Comparison of ENCODE assay signal across 17 cellular contexts in the genomic region with DNA sequence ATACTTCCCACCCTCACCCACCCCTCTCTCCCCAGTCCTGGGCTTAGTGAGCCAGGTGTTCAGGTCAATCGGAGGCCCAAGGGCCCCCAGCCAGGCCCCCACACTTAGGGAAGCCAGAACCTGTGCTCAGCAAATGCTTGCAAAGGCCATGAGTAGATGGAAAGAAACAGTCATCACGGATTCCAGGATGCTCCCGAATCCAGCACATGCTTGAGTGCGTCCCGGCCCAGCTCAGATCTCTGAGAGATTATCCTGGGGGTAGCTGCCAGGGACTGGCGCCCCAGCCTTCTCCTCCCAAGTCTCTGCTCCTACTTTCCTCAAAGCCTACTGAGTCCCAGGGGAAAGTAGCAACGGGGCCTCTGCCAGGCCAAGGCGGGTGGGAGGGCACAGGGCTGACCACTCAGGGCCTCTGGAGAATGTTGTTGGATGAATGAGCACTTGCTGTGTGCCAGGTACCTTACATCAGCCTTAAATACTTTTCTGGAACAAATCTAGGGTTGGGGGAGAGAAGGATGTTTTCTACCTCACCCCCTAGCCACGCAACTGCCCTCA.
DNase-seq lines count a peak whose midpoint lies in the region; ATAC-seq and TF ChIP-seq lines count a peak whose summit lies in the region.
"Had no signal": no experiment of that assay in that cellular context is flagged by ENCODE, and none has a peak within 500 bp of the region (broad histone marks: within the 10 kb centered on the region; RNA-seq: fewer than 3 reads in every experiment).

No MANE protein-coding gene starts in this region.

- H3K27me3 ChIP-seq in H7 (ENCODE audit: control insufficient read depth, insufficient read depth, low read length) = no peaks in the 10 kb centered on the region
- H3K27me3 ChIP-seq in upper lobe of right lung = no peaks in the 10 kb centered on the region
- H3K27me3 ChIP-seq: BLaER1 treated with 17β-estradiol and CSF1 and Interleukin-3, amounts not matched to agents 10 nM and 100 nM; SJSA1 had no signal

- no peak overlapping the region for H3K27ac ChIP-seq in upper lobe of right lung
- H3K27ac ChIP-seq: BLaER1 treated with 17β-estradiol and CSF1 and Interleukin-3, amounts not matched to agents 10 nM and 100 nM; PC-9; SJSA1 had no signal

- no peaks in the 10 kb centered on the region for H3K36me3 ChIP-seq in H7 (replicated peaks; ENCODE audit: control insufficient read depth, insufficient read depth, low read length)
- no peaks in the 10 kb centered on the region for H3K36me3 ChIP-seq in upper lobe of right lung
- H3K36me3 ChIP-seq: BLaER1 treated with 17β-estradiol and CSF1 and Interleukin-3, amounts not matched to agents 10 nM and 100 nM; SJSA1 had no signal

- peaks cover 71% of the 10 kb centered on the region for H3K4me1 Mint-ChIP-seq in nephron
- H3K4me1 Mint-ChIP-seq: CD8-positive, alpha-beta memory T cell had no signal

- no peak overlapping the region for H3K4me3 ChIP-seq in H7 (ENCODE audit: insufficient read depth, low read depth, low read length)
- no peak overlapping the region for H3K4me3 ChIP-seq in fibroblast of mammary gland (ENCODE audit: control insufficient read depth, low read depth, low read length)
- H3K4me3 ChIP-seq in upper lobe of right lung = no peak overlapping the region
- H3K4me3 ChIP-seq: BLaER1 treated with 17β-estradiol and CSF1 and Interleukin-3, amounts not matched to agents 10 nM and 100 nM; PC-9; SJSA1 had no signal

- TF ChIP-seq CTCF in fibroblast of mammary gland (conservative IDR thresholded peaks at IDR 0.05; ENCODE audit: control insufficient read depth, insufficient read depth, low read depth, low read length) (no peak), nephron (IDR thresholded peaks at IDR 0.05; ENCODE audit: unreplicated experiment in 3 of 3) (no peak), upper lobe of right lung (IDR thresholded peaks at IDR 0.05) (no peak)

- no peak for ATAC-seq in upper lobe of right lung
- no peak for ATAC-seq in HG03095 (IDR thresholded peaks at IDR 0.05; ENCODE audit: unreplicated experiment)

- no peaks in the 10 kb centered on the region for H3K9me3 ChIP-seq in upper lobe of right lung
- H3K9me3 ChIP-seq: BLaER1 treated with 17β-estradiol and CSF1 and Interleukin-3, amounts not matched to agents 10 nM and 100 nM; SJSA1 had no signal

- H3K4me3 Mint-ChIP-seq in nephron = peak overlapping the region in 1 of 3 experiments; percentile 26
- H3K4me3 Mint-ChIP-seq: CD8-positive, alpha-beta memory T cell had no signal

- H3K36me3 Mint-ChIP-seq in nephron (ENCODE audit: low read depth) = no peaks in the 10 kb centered on the region
- H3K36me3 Mint-ChIP-seq: CD8-positive, alpha-beta memory T cell had no signal

- intact Hi-C loops in upper lobe of right lung (cut with DNase I) = no loop called here

- DNase-seq in H7 = peak; percentile 32
- peak; percentile 14 for DNase-seq in fibroblast of mammary gland (ENCODE audit: low read depth)
- DNase-seq in upper lobe of right lung = peak; percentile 51
- DNase-seq in NCI-H1930 (lab: John Stamatoyannopoulos, UW) = no peak
- no peak for DNase-seq in nucleus accumbens (lab: John Stamatoyannopoulos, UW)
- DNase-seq: CD8-positive, alpha-beta memory T cell; DMS79; Kasumi-1; NCI-H1105 treated with DMSO at 0.1 percent for 48 hours; NCI-H187; NCI-H2171 treated with DMSO at 0.1 percent for 48 hours; NCI-H748 treated with DMSO at 0.1 percent for 48 hours had no signal

- H3K27ac Mint-ChIP-seq in nephron = peak overlapping the region in 2 of 3 experiments; percentile 92 to 95

- H3K4me1 ChIP-seq in upper lobe of right lung = no peaks in the 10 kb centered on the region
- H3K4me1 ChIP-seq: SJSA1 had no signal

- no peaks in the 10 kb centered on the region for H3K9me3 Mint-ChIP-seq in nephron
- H3K9me3 Mint-ChIP-seq: CD8-positive, alpha-beta memory T cell had no signal

- peaks cover 20% of the 10 kb centered on the region for H3K27me3 Mint-ChIP-seq in nephron (ENCODE audit: low read depth)

Comparison
In these comparisons a context has a peak if more than half of its experiments do, and no peak if none do; other contexts are left out.
1. DNase-seq: peak in H7 (single experiment), fibroblast of mammary gland (single experiment) and upper lobe of right lung (single experiment); none in NCI-H1930 (0 of 2) and nucleus accumbens (0 of 56).